Comparison of ENCODE assay signal across 8 cellular contexts in the genomic region with DNA sequence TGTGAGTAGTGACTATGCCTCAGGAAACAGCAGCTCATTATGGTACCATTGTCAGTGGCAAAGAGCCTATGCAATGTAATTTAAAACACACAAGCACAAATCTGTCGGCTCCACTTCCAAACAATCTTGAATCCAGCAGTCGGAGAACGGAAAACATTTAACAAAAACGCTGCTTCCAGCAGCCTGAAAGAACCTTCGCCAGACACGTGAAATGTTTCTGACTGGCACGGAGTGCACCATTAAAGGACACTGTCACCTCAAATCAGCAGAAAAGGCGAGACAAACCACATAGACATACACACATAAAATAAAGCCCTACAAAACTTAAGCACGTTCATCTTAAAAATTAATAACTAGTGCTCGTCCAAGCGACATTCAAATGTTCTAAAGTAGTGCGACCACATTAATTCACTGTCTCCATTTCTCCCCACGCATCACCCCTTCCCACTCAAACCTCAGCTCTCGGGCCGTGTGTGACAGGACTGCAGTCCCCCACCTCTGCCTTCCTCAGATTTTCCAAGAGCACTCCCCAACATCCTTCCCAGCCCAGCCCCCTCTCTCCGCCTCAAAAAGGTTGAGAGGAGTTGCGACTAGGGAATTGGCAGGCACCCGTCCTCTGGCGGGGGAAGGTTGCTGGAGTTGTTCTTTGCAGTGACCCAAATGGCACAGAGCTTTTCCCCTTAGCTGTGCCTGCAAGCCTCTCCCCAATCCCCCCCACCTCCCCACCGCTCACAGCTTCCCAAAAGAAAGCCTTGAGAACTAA. TPM values are rescaled to one million over a fixed set of nuclear protein-coding genes. Genes with fewer than 3 reads are reported as not detected.
DNase-seq lines count a peak whose midpoint lies in the region; ATAC-seq, FAIRE-seq and TF ChIP-seq lines count a peak whose summit lies in the region.

No MANE protein-coding gene starts in this region.

- H2AFZ ChIP-seq in OCI-LY3 (ENCODE audit: low read depth, low read length) = no peak overlapping the region

- ATAC-seq in central memory CD8-positive, alpha-beta T cell (replicated peaks; ENCODE audit: extremely low read depth, poor library complexity, severe bottlenecking) = peak; percentile 16
- no peak for ATAC-seq in GM18868 (IDR thresholded peaks at IDR 0.05; ENCODE audit: unreplicated experiment)

- H3K36me3 ChIP-seq in OCI-LY3 (replicated peaks; ENCODE audit: low read depth, low read length) (peaks cover 56% of the 10 kb centered on the region), kidney (ENCODE audit: control insufficient read depth in 1 of 2, insufficient read depth in 2 of 2, low read length in 2 of 2) (no peaks in the 10 kb centered on the region)

- H3K4me2 ChIP-seq in OCI-LY3 (ENCODE audit: low read length) = peak overlapping the region; percentile 96

- no peak for TF ChIP-seq CTCF in OCI-LY3 (IDR thresholded peaks at IDR 0.05; ENCODE audit: low read depth, low read length)
- TF ChIP-seq CTCF in kidney (IDR thresholded peaks at IDR 0.05; ENCODE audit: borderline replicate concordance, extremely low read depth, insufficient read depth) = no peak

- H3K4me3 ChIP-seq in OCI-LY3 (ENCODE audit: low read length) = peak overlapping the region; percentile 89
- peak overlapping the region; percentile 85 to 99 for H3K4me3 ChIP-seq in kidney (ENCODE audit: low read length in 2 of 2)

- H3K27me3 ChIP-seq in OCI-LY3 (ENCODE audit: low read depth, low read length) = no peaks in the 10 kb centered on the region

- no peaks in the 10 kb centered on the region for H3K9me3 ChIP-seq in OCI-LY3 (ENCODE audit: insufficient read depth, low read length)
- no peaks in the 10 kb centered on the region for H3K9me3 ChIP-seq in kidney (ENCODE audit: control insufficient read depth in 1 of 2, low read length in 2 of 2)

- no peak overlapping the region for H3K4me3 Mint-ChIP-seq in central memory CD8-positive, alpha-beta T cell

- H3K4me1 ChIP-seq in OCI-LY3 (ENCODE audit: low read length) (peaks cover 45% of the 10 kb centered on the region), kidney (ENCODE audit: control insufficient read depth in 1 of 2, insufficient read depth in 1 of 2, low read depth in 1 of 2, low read length in 2 of 2) (peaks cover 10 to 13% of the 10 kb centered on the region in 2 donors)

- no peak overlapping the region for H3K27ac Mint-ChIP-seq in central memory CD8-positive, alpha-beta T cell (ENCODE audit: low read depth)

- FAIRE-seq in kidney (lab: Jason Lieb, UNC) = no peak

- peak; percentile 8 for DNase-seq in NCI-H345 (lab: John Stamatoyannopoulos, UW)
- DNase-seq in NCI-H345 treated with DMSO at 0.1 percent for 48 hours (lab: John Stamatoyannopoulos, UW; ENCODE audit: unreplicated experiment) = no peak
- DNase-seq in central memory CD8-positive, alpha-beta T cell (ENCODE audit: low spot score in 2 of 2) = peak in 1 of 2 donors; percentile 13
- DNase-seq in kidney = peak; percentile 80
- DNase-seq in stimulated activated CD4-positive, alpha-beta T cell treated with anti-CD3 and anti-CD28 coated beads, TNF-alpha, amount 100 ng/mL, for 24 hours (ENCODE audit: low read depth in 3 of 3) = peak in 2 of 3 experiments; percentile 14 to 22
- DNase-seq in cerebellar nuclear complex (lab: John Stamatoyannopoulos, UW) = no peak

- peaks cover 100% of the 10 kb centered on the region for H3K79me2 ChIP-seq in OCI-LY3 (ENCODE audit: low read length)

- intact Hi-C loops in kidney (cut with DNase I) = no loop called here

- H3K9ac ChIP-seq in OCI-LY3 (ENCODE audit: low read length) = peak overlapping the region; percentile 95
- peak overlapping the region; percentile 88 to 94 for H3K9ac ChIP-seq in kidney (ENCODE audit: low read length in 2 of 2)

- H3K27ac ChIP-seq in OCI-LY3 (ENCODE audit: low read length) (peak overlapping the region; percentile 96), kidney (ENCODE audit: low read depth in 2 of 2, low read length in 2 of 2) (peak overlapping the region; percentile 89 to 97)

- H3K9me3 Mint-ChIP-seq in central memory CD8-positive, alpha-beta T cell = no peaks in the 10 kb centered on the region

- H3K4me1 Mint-ChIP-seq in central memory CD8-positive, alpha-beta T cell = peaks cover 28% of the 10 kb centered on the region

- peaks cover 9% of the 10 kb centered on the region for H3K36me3 Mint-ChIP-seq in central memory CD8-positive, alpha-beta T cell (ENCODE audit: insufficient read depth)

- H3K27me3 Mint-ChIP-seq in central memory CD8-positive, alpha-beta T cell = no peaks in the 10 kb centered on the region

- peaks cover 26% of the 10 kb centered on the region for H4K20me1 ChIP-seq in OCI-LY3 (ENCODE audit: insufficient read depth, low read length)

RNA-seq across cellular contexts. Expression of a gene that starts 0.6 kb away (rescaled TPM):
- total RNA-seq in kidney = 15.2 TPM
- polyA plus RNA-seq in kidney (ENCODE audit: insufficient read depth, low read depth, low replicate concordance) = 3.1 TPM

Comparison
In these comparisons a context has a peak if more than half of its experiments do, and no peak if none do; other contexts are left out.
1. DNase-seq: peak in NCI-H345 (single experiment), kidney (single experiment) and stimulated activated CD4-positive, alpha-beta T cell treated with anti-CD3 and anti-CD28 coated beads, TNF-alpha, amount 100 ng/mL, for 24 hours (2 of 3); none in NCI-H345 treated with DMSO at 0.1 percent for 48 hours (single experiment) and cerebellar nuclear complex (0 of 2).